21 cellular contexts compared by ENCODE assay signal in genomic region chr15:48422401-48422800, GRCh38.
DNase-seq lines count a peak whose midpoint lies in the region; ATAC-seq and TF ChIP-seq lines count a peak whose summit lies in the region.
"Had no signal": no experiment of that assay in that cellular context is flagged by ENCODE, and none has a peak within 500 bp of the region (broad histone marks: within the 10 kb centered on the region; RNA-seq: fewer than 3 reads in every experiment).

No MANE protein-coding gene starts in this region.

- no peak overlapping the region for H2AFZ ChIP-seq in PC-3 (ENCODE audit: low read length)

- POLR2A ChIA-PET in PC-3 (lab: Charles Lee; ENCODE audit: unreplicated experiment), result no interaction called here

- no peaks in the 10 kb centered on the region for H3K9me3 Mint-ChIP-seq in osteocyte (ENCODE audit: unreplicated experiment)
- H3K9me3 Mint-ChIP-seq: IgD-negative memory B cell had no signal

- ATAC-seq in PC-3, result no peak
- ATAC-seq: Right ventricle myocardium inferior had no signal

- BruUV-seq in PC-3 (replicated peaks; lab: Mats Ljungman, UMichigan), result no TSS peak

- CTCF ChIA-PET in PC-3 (lab: Charles Lee), result no interaction called here

- H3K27ac ChIP-seq in SK-N-MC (no peak overlapping the region), PC-3 (ENCODE audit: low read length) (no peak overlapping the region)
- H3K27ac ChIP-seq: SJSA1 had no signal

- no peaks in the 10 kb centered on the region for H3K36me3 ChIP-seq in SK-N-MC (ENCODE audit: insufficient read depth, low read length)
- H3K36me3 ChIP-seq in PC-3 (ENCODE audit: low read depth, low read length), result no peaks in the 10 kb centered on the region

- H3K9me2 ChIP-seq in PC-3 (replicated peaks; ENCODE audit: low read length), result no peaks in the 10 kb centered on the region

- no peak overlapping the region for H3K4me2 ChIP-seq in PC-3 (ENCODE audit: low read length)

- peaks cover 91% of the 10 kb centered on the region for H3K36me3 Mint-ChIP-seq in osteocyte (ENCODE audit: unreplicated experiment)
- H3K36me3 Mint-ChIP-seq: CD14-positive monocyte had no signal

- H3K9me3 ChIP-seq in SK-N-MC (ENCODE audit: low read depth, low read length) (no peaks in the 10 kb centered on the region), PC-3 (ENCODE audit: low read length) (no peaks in the 10 kb centered on the region)
- H3K9me3 ChIP-seq: SJSA1 had no signal

- H3K4me1 ChIP-seq in PC-3 (ENCODE audit: insufficient read depth, low read length), result peaks cover 20% of the 10 kb centered on the region

- H3K27ac Mint-ChIP-seq in osteocyte (ENCODE audit: unreplicated experiment), result peak overlapping the region; percentile 65
- H3K27ac Mint-ChIP-seq: B cell, CD14-positive monocyte, IgD-negative memory B cell had no signal

- TF ChIP-seq CTCF in AG09319 (IDR thresholded peaks at IDR 0.05; ENCODE audit: low read depth, low read length) (no peak), osteocyte (IDR thresholded peaks at IDR 0.05) (no peak), PC-3 (conservative IDR thresholded peaks at IDR 0.05; ENCODE audit: low read depth, low read length) (no peak)

- intact Hi-C loops in PC-3 (cut with micrococcal nuclease), result no loop called here

- no peaks in the 10 kb centered on the region for H4K20me1 ChIP-seq in PC-3 (ENCODE audit: low read length)

- H3K4me1 Mint-ChIP-seq in osteocyte (ENCODE audit: unreplicated experiment), result peaks cover 34% of the 10 kb centered on the region
- H3K4me1 Mint-ChIP-seq: B cell, CD14-positive monocyte, IgD-negative memory B cell had no signal

- H3F3A ChIP-seq in PC-3 (ENCODE audit: low read length, unreplicated experiment), result no peaks in the 10 kb centered on the region

- no peak overlapping the region for H3K4me3 Mint-ChIP-seq in osteocyte (ENCODE audit: unreplicated experiment)
- H3K4me3 Mint-ChIP-seq: B cell, CD14-positive monocyte, IgD-negative memory B cell had no signal

- H3K79me2 ChIP-seq in PC-3 (ENCODE audit: low read length), result no peaks in the 10 kb centered on the region

- H3K9ac ChIP-seq in SK-N-MC (ENCODE audit: insufficient read length) (no peak overlapping the region), PC-3 (ENCODE audit: low read length) (no peak overlapping the region)

- DNase-seq in AG09319 (ENCODE audit: extremely low read depth, low read depth), result peak; percentile 36
- DNase-seq in SK-N-MC (ENCODE audit: low read depth, low spot score), result peak; percentile 30
- peak; percentile 72 for DNase-seq in fibroblast of peridontal ligament (ENCODE audit: extremely low read depth)
- DNase-seq in osteocyte (ENCODE audit: extremely low spot score, unreplicated experiment), result no peak
- DNase-seq in HuH-7 (ENCODE audit: low spot score), result no peak
- no peak for DNase-seq in PC-3
- no peak for DNase-seq in cerebellar cortex (ENCODE audit: low spot score)
- DNase-seq: 8988T, DMS53, EL, GF-D8, Karpas-422, NCI-H1694, NCI-H2081, NCI-H2171 treated with DMSO at 0.1 percent for 48 hours, NCI-H524 treated with DMSO at 0.1 percent for 48 hours had no signal

- no peaks in the 10 kb centered on the region for H3K27me3 ChIP-seq in PC-3 (ENCODE audit: low read length)
- H3K27me3 ChIP-seq: SJSA1 had no signal

- H3K4me3 ChIP-seq in SK-N-MC (no peak overlapping the region), PC-3 (ENCODE audit: low read length) (no peak overlapping the region)
- H3K4me3 ChIP-seq: SJSA1 had no signal

- H3K27me3 Mint-ChIP-seq in osteocyte (ENCODE audit: unreplicated experiment), result no peaks in the 10 kb centered on the region
- H3K27me3 Mint-ChIP-seq: B cell, IgD-negative memory B cell had no signal

Comparison
In these comparisons a context has a peak if more than half of its experiments do, and no peak if none do; other contexts are left out.
1. DNase-seq: peak in AG09319 (single experiment), SK-N-MC (single experiment) and fibroblast of peridontal ligament (single experiment); none in osteocyte (single experiment), HuH-7 (single experiment), PC-3 (single experiment) and cerebellar cortex (single experiment).